1 cellular context compared by ENCODE assay signal in genomic region chr11:70153133-70153727, GRCh38.
A peak's percentile ranks its signal among the peaks of the same experiment; 100 is the strongest.
TF ChIP-seq lines count a peak whose summit lies in the region.

No MANE protein-coding gene starts in this region.

TF ChIP-seq in HepG2, 621 proteins besides CTCF, POLR2A, EP300 and RAD21 (continued from another document):
- TF ChIP-seq, protein P1, sequence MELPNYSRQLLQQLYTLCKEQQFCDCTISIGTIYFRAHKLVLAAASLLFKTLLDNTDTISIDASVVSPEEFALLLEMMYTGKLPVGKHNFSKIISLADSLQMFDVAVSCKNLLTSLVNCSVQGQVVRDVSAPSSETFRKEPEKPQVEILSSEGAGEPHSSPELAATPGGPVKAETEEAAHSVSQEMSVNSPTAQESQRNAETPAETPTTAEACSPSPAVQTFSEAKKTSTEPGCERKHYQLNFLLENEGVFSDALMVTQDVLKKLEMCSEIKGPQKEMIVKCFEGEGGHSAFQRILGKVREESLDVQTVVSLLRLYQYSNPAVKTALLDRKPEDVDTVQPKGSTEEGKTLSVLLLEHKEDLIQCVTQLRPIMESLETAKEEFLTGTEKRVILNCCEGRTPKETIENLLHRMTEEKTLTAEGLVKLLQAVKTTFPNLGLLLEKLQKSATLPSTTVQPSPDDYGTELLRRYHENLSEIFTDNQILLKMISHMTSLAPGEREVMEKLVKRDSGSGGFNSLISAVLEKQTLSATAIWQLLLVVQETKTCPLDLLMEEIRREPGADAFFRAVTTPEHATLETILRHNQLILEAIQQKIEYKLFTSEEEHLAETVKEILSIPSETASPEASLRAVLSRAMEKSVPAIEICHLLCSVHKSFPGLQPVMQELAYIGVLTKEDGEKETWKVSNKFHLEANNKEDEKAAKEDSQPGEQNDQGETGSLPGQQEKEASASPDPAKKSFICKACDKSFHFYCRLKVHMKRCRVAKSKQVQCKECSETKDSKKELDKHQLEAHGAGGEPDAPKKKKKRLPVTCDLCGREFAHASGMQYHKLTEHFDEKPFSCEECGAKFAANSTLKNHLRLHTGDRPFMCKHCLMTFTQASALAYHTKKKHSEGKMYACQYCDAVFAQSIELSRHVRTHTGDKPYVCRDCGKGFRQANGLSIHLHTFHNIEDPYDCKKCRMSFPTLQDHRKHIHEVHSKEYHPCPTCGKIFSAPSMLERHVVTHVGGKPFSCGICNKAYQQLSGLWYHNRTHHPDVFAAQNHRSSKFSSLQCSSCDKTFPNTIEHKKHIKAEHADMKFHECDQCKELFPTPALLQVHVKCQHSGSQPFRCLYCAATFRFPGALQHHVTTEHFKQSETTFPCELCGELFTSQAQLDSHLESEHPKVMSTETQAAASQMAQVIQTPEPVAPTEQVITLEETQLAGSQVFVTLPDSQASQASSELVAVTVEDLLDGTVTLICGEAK (IDR thresholded peaks at IDR 0.05): peak; percentile 39; the same call in 1 of the 2 replicates
- TF ChIP-seq, protein P1 (CRISPR knock-in tag; IDR thresholded peaks at IDR 0.05): peak; percentile 95
